Comparison of ENCODE assay signal across 13 cellular contexts in genomic region chr5:72467987-72468386, GRCh38. TPM values are rescaled to one million over a fixed set of nuclear protein-coding genes. Genes with fewer than 3 reads are reported as not detected.
DNase-seq lines count a peak whose midpoint lies in the region; ATAC-seq and TF ChIP-seq lines count a peak whose summit lies in the region.
"Had no signal": no experiment of that assay in that cellular context is flagged by ENCODE, and none has a peak within 500 bp of the region (broad histone marks: within the 10 kb centered on the region; RNA-seq: fewer than 3 reads in every experiment).

No MANE protein-coding gene starts in this region.

- H3K9me3 ChIP-seq in SJSA1 (replicated peaks), result no peaks in the 10 kb centered on the region
- no peaks in the 10 kb centered on the region for H3K9me3 ChIP-seq in fibroblast of lung (ENCODE audit: control insufficient read depth, insufficient read depth, low read depth, low read length)
- H3K9me3 ChIP-seq: Peyer's patch had no signal

- no peak overlapping the region for H3K4me2 ChIP-seq in fibroblast of lung (ENCODE audit: extremely low read depth, insufficient read depth, low read length)

- DNase-seq in HS-27A (ENCODE audit: low read depth) (peak; percentile 64), SJSA1 (ENCODE audit: low read depth in 1 of 2, low spot score in 2 of 2) (no peak), fibroblast of lung (ENCODE audit: low read depth in 2 of 2) (peak; percentile 80 to 84), stromal cell of bone marrow (ENCODE audit: low read depth) (peak; percentile 67)
- DNase-seq in activated CD8-positive, alpha-beta memory T cell treated with anti-CD3 and anti-CD28 coated beads for 24 hours, result no peak
- DNase-seq: dorsolateral prefrontal cortex, natural killer cell, NCI-H146, Peyer's patch had no signal

- no peak overlapping the region for H2AFZ ChIP-seq in fibroblast of lung (ENCODE audit: low read length)

- no peaks in the 10 kb centered on the region for H3K27me3 ChIP-seq in SJSA1 (replicated peaks)
- no peaks in the 10 kb centered on the region for H3K27me3 ChIP-seq in fibroblast of lung (ENCODE audit: control insufficient read depth, insufficient read depth, low read length)
- H3K27me3 ChIP-seq: dorsolateral prefrontal cortex, Peyer's patch had no signal

- ATAC-seq in GM18517 (IDR thresholded peaks at IDR 0.05; ENCODE audit: unreplicated experiment) (no peak), GM19455 (IDR thresholded peaks at IDR 0.05; ENCODE audit: unreplicated experiment) (no peak), HG02885 (IDR thresholded peaks at IDR 0.05; ENCODE audit: poor library complexity, unreplicated experiment) (no peak)
- ATAC-seq: stimulated activated effector memory CD8-positive, alpha-beta T cell treated with anti-CD3 and anti-CD28 coated beads, Interleukin-12 subunit alpha, Interleukin-12 subunit beta, amount 100 ng/mL, for 72 hours had no signal

- H3K27ac ChIP-seq in SJSA1, result peak overlapping the region; percentile 6; the same call in 1 of the 2 replicates
- no peak overlapping the region for H3K27ac ChIP-seq in fibroblast of lung (ENCODE audit: insufficient read depth, low read length)
- H3K27ac ChIP-seq: dorsolateral prefrontal cortex, Peyer's patch had no signal

- no peaks in the 10 kb centered on the region for H4K20me1 ChIP-seq in fibroblast of lung (ENCODE audit: control insufficient read depth, extremely low read depth, insufficient read depth, low read length)

- H3K4me3 ChIP-seq in SJSA1 (no peak overlapping the region), fibroblast of lung (replicated peaks in 1 of 4; ENCODE audit: control extremely low read depth in 1 of 4, insufficient read depth in 1 of 4, low read depth in 3 of 4, low read length in 4 of 4) (no peak overlapping the region)
- H3K4me3 ChIP-seq: dorsolateral prefrontal cortex, Peyer's patch had no signal

- H3K36me3 ChIP-seq in SJSA1 (no peaks in the 10 kb centered on the region), fibroblast of lung (ENCODE audit: control insufficient read depth, insufficient read depth, low read length) (no peaks in the 10 kb centered on the region)
- H3K36me3 ChIP-seq: Peyer's patch had no signal

- no peak overlapping the region for H3K9ac ChIP-seq in fibroblast of lung (ENCODE audit: insufficient read depth, low read length)

- peaks cover 42% of the 10 kb centered on the region for H3K4me1 ChIP-seq in SJSA1 (replicated peaks)
- peaks cover 7% of the 10 kb centered on the region for H3K4me1 ChIP-seq in fibroblast of lung (ENCODE audit: control insufficient read depth, extremely low read depth, insufficient read depth, low read length)
- H3K4me1 ChIP-seq: Peyer's patch had no signal

- no peak for TF ChIP-seq CTCF in fibroblast of lung (conservative IDR thresholded peaks at IDR 0.05 in 1 of 2, IDR thresholded peaks at IDR 0.05 in 1 of 2; ENCODE audit: low read depth in 1 of 2, low read length in 2 of 2)

- no peaks in the 10 kb centered on the region for H3K79me2 ChIP-seq in fibroblast of lung (ENCODE audit: control insufficient read depth, insufficient read depth, low read length)

RNA-seq across cellular contexts. Expression of gene ZNF366, which starts 39.2 kb away (rescaled TPM):
- not detected in 2 replicates for total RNA-seq in SJSA1 (2014; rRNA removed; shearing (Covaris generic))
- not detected in 2 replicates for total RNA-seq in fibroblast of lung
- polyA plus RNA-seq in fibroblast of lung, result not detected in 2 replicates
- polyA plus RNA-seq in fibroblast of lung (2012), result not detected in 2 replicates
- not detected in 2 replicates for polyA minus RNA-seq in fibroblast of lung (ENCODE audit: low replicate concordance)

Comparison
In these comparisons a context has a peak if more than half of its experiments do, and no peak if none do; other contexts are left out.
1. DNase-seq: peak in HS-27A (single experiment), fibroblast of lung (2 of 2) and stromal cell of bone marrow (single experiment); none in SJSA1 (0 of 2) and activated CD8-positive, alpha-beta memory T cell treated with anti-CD3 and anti-CD28 coated beads for 24 hours (single experiment).